In the genomic region with DNA sequence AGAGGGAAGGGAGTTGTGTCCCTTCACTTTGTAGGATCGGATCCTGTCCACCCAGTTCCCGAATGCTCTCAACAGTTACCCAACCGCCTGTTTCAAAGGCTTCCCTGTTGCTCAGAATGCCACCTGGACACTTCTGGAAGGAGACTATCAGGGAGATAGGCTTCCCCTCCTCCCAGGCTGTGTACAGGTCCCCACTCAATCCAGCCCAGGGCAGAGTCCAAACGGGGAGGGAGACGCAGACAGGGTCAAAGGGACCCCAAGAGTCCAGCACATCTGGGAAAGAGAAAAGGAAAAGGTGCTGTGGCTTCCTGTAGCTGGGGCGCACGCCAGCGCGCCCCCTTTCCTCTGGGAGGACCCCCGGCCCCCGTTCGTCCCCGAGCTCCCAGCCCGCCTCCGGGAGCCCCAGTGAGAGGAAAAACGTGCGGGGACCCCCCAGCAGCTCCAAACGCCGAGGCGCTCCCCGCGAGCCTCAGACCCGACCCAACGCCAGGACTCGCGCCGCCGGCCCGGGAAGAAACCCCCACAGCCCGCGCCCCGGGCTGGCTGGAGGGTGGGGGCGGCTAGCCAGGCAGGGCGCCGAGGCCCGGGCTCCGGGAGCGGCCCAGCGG, we compare ENCODE assay signal across 1 cellular context.
A peak's percentile ranks its signal among the peaks of the same experiment; 100 is the strongest.
TF ChIP-seq lines count a peak whose summit lies in the region.

No MANE protein-coding gene starts in this region.

TF ChIP-seq in HEK293, 187 proteins besides CTCF, POLR2A, EP300 and RAD21 (continued from another document):
- TF ChIP-seq, protein P1, sequence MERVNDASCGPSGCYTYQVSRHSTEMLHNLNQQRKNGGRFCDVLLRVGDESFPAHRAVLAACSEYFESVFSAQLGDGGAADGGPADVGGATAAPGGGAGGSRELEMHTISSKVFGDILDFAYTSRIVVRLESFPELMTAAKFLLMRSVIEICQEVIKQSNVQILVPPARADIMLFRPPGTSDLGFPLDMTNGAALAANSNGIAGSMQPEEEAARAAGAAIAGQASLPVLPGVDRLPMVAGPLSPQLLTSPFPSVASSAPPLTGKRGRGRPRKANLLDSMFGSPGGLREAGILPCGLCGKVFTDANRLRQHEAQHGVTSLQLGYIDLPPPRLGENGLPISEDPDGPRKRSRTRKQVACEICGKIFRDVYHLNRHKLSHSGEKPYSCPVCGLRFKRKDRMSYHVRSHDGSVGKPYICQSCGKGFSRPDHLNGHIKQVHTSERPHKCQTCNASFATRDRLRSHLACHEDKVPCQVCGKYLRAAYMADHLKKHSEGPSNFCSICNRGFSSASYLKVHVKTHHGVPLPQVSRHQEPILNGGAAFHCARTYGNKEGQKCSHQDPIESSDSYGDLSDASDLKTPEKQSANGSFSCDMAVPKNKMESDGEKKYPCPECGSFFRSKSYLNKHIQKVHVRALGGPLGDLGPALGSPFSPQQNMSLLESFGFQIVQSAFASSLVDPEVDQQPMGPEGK (tag by site-specific recombination; IDR thresholded peaks at IDR 0.05) = peak; percentile 69
- TF ChIP-seq ZNF335 (tag by site-specific recombination; conservative IDR thresholded peaks at IDR 0.05) = peak; percentile 65
- TF ChIP-seq MZF1 (tag by site-specific recombination; IDR thresholded peaks at IDR 0.05; ENCODE audit: borderline replicate concordance) = no peak
- no peak for TF ChIP-seq HOXC10 (CRISPR knock-in tag; IDR thresholded peaks at IDR 0.05)
- TF ChIP-seq, protein P2, sequence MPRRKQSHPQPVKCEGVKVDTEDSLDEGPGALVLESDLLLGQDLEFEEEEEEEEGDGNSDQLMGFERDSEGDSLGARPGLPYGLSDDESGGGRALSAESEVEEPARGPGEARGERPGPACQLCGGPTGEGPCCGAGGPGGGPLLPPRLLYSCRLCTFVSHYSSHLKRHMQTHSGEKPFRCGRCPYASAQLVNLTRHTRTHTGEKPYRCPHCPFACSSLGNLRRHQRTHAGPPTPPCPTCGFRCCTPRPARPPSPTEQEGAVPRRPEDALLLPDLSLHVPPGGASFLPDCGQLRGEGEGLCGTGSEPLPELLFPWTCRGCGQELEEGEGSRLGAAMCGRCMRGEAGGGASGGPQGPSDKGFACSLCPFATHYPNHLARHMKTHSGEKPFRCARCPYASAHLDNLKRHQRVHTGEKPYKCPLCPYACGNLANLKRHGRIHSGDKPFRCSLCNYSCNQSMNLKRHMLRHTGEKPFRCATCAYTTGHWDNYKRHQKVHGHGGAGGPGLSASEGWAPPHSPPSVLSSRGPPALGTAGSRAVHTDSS (tag by site-specific recombination; IDR thresholded peaks at IDR 0.05) = no peak
- TF ChIP-seq, protein P3, sequence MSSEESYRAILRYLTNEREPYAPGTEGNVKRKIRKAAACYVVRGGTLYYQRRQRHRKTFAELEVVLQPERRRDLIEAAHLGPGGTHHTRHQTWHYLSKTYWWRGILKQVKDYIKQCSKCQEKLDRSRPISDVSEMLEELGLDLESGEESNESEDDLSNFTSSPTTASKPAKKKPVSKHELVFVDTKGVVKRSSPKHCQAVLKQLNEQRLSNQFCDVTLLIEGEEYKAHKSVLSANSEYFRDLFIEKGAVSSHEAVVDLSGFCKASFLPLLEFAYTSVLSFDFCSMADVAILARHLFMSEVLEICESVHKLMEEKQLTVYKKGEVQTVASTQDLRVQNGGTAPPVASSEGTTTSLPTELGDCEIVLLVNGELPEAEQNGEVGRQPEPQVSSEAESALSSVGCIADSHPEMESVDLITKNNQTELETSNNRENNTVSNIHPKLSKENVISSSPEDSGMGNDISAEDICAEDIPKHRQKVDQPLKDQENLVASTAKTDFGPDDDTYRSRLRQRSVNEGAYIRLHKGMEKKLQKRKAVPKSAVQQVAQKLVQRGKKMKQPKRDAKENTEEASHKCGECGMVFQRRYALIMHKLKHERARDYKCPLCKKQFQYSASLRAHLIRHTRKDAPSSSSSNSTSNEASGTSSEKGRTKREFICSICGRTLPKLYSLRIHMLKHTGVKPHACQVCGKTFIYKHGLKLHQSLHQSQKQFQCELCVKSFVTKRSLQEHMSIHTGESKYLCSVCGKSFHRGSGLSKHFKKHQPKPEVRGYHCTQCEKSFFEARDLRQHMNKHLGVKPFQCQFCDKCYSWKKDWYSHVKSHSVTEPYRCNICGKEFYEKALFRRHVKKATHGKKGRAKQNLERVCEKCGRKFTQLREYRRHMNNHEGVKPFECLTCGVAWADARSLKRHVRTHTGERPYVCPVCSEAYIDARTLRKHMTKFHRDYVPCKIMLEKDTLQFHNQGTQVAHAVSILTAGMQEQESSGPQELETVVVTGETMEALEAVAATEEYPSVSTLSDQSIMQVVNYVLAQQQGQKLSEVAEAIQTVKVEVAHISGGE (tag by site-specific recombination; conservative IDR thresholded peaks at IDR 0.05; ENCODE audit: low read depth) = peak; percentile 23; the same call in 1 of the 2 replicates
- peak; percentile 83 for TF ChIP-seq ZBTB20 (tag by site-specific recombination; IDR thresholded peaks at IDR 0.05)
- TF ChIP-seq, protein P4, sequence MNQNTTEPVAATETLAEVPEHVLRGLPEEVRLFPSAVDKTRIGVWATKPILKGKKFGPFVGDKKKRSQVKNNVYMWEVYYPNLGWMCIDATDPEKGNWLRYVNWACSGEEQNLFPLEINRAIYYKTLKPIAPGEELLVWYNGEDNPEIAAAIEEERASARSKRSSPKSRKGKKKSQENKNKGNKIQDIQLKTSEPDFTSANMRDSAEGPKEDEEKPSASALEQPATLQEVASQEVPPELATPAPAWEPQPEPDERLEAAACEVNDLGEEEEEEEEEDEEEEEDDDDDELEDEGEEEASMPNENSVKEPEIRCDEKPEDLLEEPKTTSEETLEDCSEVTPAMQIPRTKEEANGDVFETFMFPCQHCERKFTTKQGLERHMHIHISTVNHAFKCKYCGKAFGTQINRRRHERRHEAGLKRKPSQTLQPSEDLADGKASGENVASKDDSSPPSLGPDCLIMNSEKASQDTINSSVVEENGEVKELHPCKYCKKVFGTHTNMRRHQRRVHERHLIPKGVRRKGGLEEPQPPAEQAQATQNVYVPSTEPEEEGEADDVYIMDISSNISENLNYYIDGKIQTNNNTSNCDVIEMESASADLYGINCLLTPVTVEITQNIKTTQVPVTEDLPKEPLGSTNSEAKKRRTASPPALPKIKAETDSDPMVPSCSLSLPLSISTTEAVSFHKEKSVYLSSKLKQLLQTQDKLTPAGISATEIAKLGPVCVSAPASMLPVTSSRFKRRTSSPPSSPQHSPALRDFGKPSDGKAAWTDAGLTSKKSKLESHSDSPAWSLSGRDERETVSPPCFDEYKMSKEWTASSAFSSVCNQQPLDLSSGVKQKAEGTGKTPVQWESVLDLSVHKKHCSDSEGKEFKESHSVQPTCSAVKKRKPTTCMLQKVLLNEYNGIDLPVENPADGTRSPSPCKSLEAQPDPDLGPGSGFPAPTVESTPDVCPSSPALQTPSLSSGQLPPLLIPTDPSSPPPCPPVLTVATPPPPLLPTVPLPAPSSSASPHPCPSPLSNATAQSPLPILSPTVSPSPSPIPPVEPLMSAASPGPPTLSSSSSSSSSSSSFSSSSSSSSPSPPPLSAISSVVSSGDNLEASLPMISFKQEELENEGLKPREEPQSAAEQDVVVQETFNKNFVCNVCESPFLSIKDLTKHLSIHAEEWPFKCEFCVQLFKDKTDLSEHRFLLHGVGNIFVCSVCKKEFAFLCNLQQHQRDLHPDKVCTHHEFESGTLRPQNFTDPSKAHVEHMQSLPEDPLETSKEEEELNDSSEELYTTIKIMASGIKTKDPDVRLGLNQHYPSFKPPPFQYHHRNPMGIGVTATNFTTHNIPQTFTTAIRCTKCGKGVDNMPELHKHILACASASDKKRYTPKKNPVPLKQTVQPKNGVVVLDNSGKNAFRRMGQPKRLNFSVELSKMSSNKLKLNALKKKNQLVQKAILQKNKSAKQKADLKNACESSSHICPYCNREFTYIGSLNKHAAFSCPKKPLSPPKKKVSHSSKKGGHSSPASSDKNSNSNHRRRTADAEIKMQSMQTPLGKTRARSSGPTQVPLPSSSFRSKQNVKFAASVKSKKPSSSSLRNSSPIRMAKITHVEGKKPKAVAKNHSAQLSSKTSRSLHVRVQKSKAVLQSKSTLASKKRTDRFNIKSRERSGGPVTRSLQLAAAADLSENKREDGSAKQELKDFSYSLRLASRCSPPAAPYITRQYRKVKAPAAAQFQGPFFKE (tag by site-specific recombination; IDR thresholded peaks at IDR 0.05; ENCODE audit: borderline replicate concordance) = no peak
- no peak for TF ChIP-seq ZNF341 (tag by site-specific recombination; IDR thresholded peaks at IDR 0.05; ENCODE audit: low read depth)
- TF ChIP-seq ZFP41 (tag by site-specific recombination; IDR thresholded peaks at IDR 0.05; ENCODE audit: borderline replicate concordance) = no peak
